12 cellular contexts compared by ENCODE assay signal in genomic region chr5:43304520-43304919, GRCh38. TPM values are rescaled to one million over a fixed set of nuclear protein-coding genes. Genes with fewer than 3 reads are reported as not detected.
DNase-seq lines count a peak whose midpoint lies in the region; ATAC-seq, FAIRE-seq and TF ChIP-seq lines count a peak whose summit lies in the region.
"Had no signal": no experiment of that assay in that cellular context is flagged by ENCODE, and none has a peak within 500 bp of the region (broad histone marks: within the 10 kb centered on the region; RNA-seq: fewer than 3 reads in every experiment).

No MANE protein-coding gene starts in this region.

- peak; percentile 70 for ATAC-seq in GM18868 (IDR thresholded peaks at IDR 0.05; ENCODE audit: unreplicated experiment)
- peak; percentile 48 for ATAC-seq in HG03469 (IDR thresholded peaks at IDR 0.05; ENCODE audit: unreplicated experiment)
- ATAC-seq in HG03135 (IDR thresholded peaks at IDR 0.05; ENCODE audit: unreplicated experiment), result no peak

- peaks cover 73% of the 10 kb centered on the region for H3K36me3 ChIP-seq in A673 (ENCODE audit: insufficient read depth, low read length, poor library complexity, severe bottlenecking)

- TF ChIP-seq CTCF in 22Rv1 (IDR thresholded peaks at IDR 0.05) (no peak), A673 (conservative IDR thresholded peaks at IDR 0.05; ENCODE audit: low read depth, low read length) (no peak)

- no peaks in the 10 kb centered on the region for H3K27me3 ChIP-seq in A673 (replicated peaks; ENCODE audit: insufficient read depth, low read depth, low read length, poor library complexity)
- H3K27me3 ChIP-seq: spleen had no signal

- FAIRE-seq in HTR-8/SVneo (lab: Jason Lieb, UNC) (no peak), frontal cortex (lab: Jason Lieb, UNC) (no peak)

- H3K4me1 ChIP-seq in A673 (ENCODE audit: insufficient read depth, low read length, poor library complexity, severe bottlenecking), result peaks cover 37% of the 10 kb centered on the region

- H3K9me3 ChIP-seq in A673 (ENCODE audit: low read depth, low read length, poor library complexity, severe bottlenecking), result no peaks in the 10 kb centered on the region
- H3K9me3 ChIP-seq: spleen had no signal

- DNase-seq in dedifferentiated amniotic fluid mesenchymal stem cell (ENCODE audit: extremely low spot score) (peak; percentile 36), A673 (ENCODE audit: low spot score) (no peak), HTR-8/SVneo (ENCODE audit: insufficient read length, low spot score) (no peak), frontal cortex (ENCODE audit: low spot score in 2 of 2) (no peak)
- DNase-seq: amniotic stem cell; effector CD8-positive, alpha-beta T cell; spleen had no signal

- intact Hi-C loops in A673 (cut with micrococcal nuclease; ENCODE audit: unreplicated experiment), result loop anchor here (10.0 kb wide), 2 partner anchors 180 to 240 kb away; partner anchors contain the start of gene ZNF131

- no peak overlapping the region for H3K4me3 ChIP-seq in A673 (ENCODE audit: low read depth, low read length, poor library complexity, severe bottlenecking)
- H3K4me3 ChIP-seq: spleen had no signal

- POLR2A ChIA-PET in A673 (lab: Charles Lee; ENCODE audit: low non-redundant PET), result no interaction called here

- CTCF ChIA-PET in A673 (lab: Charles Lee), result no interaction called here

- 0 out of 2 replicates have a peak overlapping the region, but pooled peaks have one; percentile 5 for H3K27ac ChIP-seq in 22Rv1
- no peak overlapping the region for H3K27ac ChIP-seq in A673 (ENCODE audit: low read depth, low read length, poor library complexity, severe bottlenecking)
- H3K27ac ChIP-seq: C4-2B had no signal

- BruUV-seq in A673 (replicated peaks; lab: Mats Ljungman, UMichigan), result no TSS peak

RNA-seq across cellular contexts. Expression of gene HMGCS1, which starts 8.7 kb away (rescaled TPM):
- total RNA-seq in A673 (2021) (142 and 162 TPM in 2 replicates), frontal cortex (620 TPM)
